Comparison of ENCODE assay signal across 1 cellular context in genomic region chr19:33241530-33242101, GRCh38.
TF ChIP-seq lines count a peak whose summit lies in the region.

No MANE protein-coding gene starts in this region.

TF ChIP-seq in HepG2, 621 proteins besides CTCF, POLR2A, EP300 and RAD21 (continued from another document and continues in another):
- TF ChIP-seq TFDP1 (CRISPR knock-in tag; IDR thresholded peaks at IDR 0.05; ENCODE audit: borderline replicate concordance) (0 out of 2 replicates have a peak, but pooled peaks have one; percentile 13), NR2F2 (IDR thresholded peaks at IDR 0.05; ENCODE audit: borderline replicate concordance, low read depth) (peak; percentile 17; the same call in 1 of the 2 replicates), ZNF431 (CRISPR knock-in tag; IDR thresholded peaks at IDR 0.05; ENCODE audit: borderline replicate concordance, low read depth) (no peak; the same call in 1 of the 2 replicates), HES4 (CRISPR knock-in tag; IDR thresholded peaks at IDR 0.05; ENCODE audit: borderline replicate concordance) (peak; percentile 47; the same call in 1 of the 2 replicates), ZNF678 (CRISPR knock-in tag; IDR thresholded peaks at IDR 0.05) (no peak), ELF4 (CRISPR knock-in tag; IDR thresholded peaks at IDR 0.05; ENCODE audit: borderline replicate concordance) (no peak), ZNF570 (CRISPR knock-in tag; IDR thresholded peaks at IDR 0.05; ENCODE audit: borderline replicate concordance) (no peak), ZNF234 (CRISPR knock-in tag; conservative IDR thresholded peaks at IDR 0.05) (no peak; the same call in 1 of the 2 replicates), HNRNPH1 (optimal IDR thresholded peaks at IDR 0.05; ENCODE audit: low read depth, low read length) (no peak), TBX2 (CRISPR knock-in tag; IDR thresholded peaks at IDR 0.05; ENCODE audit: borderline replicate concordance) (no peak; the same call in 1 of the 2 replicates), ZNF839 (CRISPR knock-in tag; IDR thresholded peaks at IDR 0.05; ENCODE audit: borderline replicate concordance) (no peak), SPEN (CRISPR knock-in tag; IDR thresholded peaks at IDR 0.05; ENCODE audit: low read depth) (0 out of 2 replicates have a peak, but pooled peaks have one; percentile 29), ZNF709 (CRISPR knock-in tag; IDR thresholded peaks at IDR 0.05) (peak; percentile 43; the same call in 1 of the 2 replicates), NFKB2 (CRISPR knock-in tag; IDR thresholded peaks at IDR 0.05; ENCODE audit: borderline replicate concordance) (0 out of 2 replicates have a peak, but pooled peaks have one; percentile 20), ZNF761 (CRISPR knock-in tag; conservative IDR thresholded peaks at IDR 0.05) (0 out of 2 replicates have a peak, but pooled peaks have one; percentile 81), CBX1 (IDR thresholded peaks at IDR 0.05; ENCODE audit: low read depth) (no peak), UBTF (CRISPR knock-in tag; IDR thresholded peaks at IDR 0.05) (peak; percentile 43; the same call in 1 of the 2 replicates), ARNT (IDR thresholded peaks at IDR 0.05) (no peak), CAMTA2 (CRISPR knock-in tag; IDR thresholded peaks at IDR 0.05; ENCODE audit: borderline replicate concordance) (no peak), HOXA3 (CRISPR knock-in tag; IDR thresholded peaks at IDR 0.05) (no peak; the same call in 1 of the 2 replicates), RFX3 (CRISPR knock-in tag; IDR thresholded peaks at IDR 0.05) (no peak), NR2F6 (IDR thresholded peaks at IDR 0.05) (no peak), NR2F6 (CRISPR knock-in tag; IDR thresholded peaks at IDR 0.05) (peak; percentile 17; the same call in 1 of the 2 replicates), ZBTB7A (CRISPR knock-in tag; IDR thresholded peaks at IDR 0.05) (peak; percentile 97), NRL (CRISPR knock-in tag; IDR thresholded peaks at IDR 0.05; ENCODE audit: borderline replicate concordance) (peak; percentile 57; the same call in 1 of the 2 replicates), IKZF1 (IDR thresholded peaks at IDR 0.05) (no peak), NKX3-1 (CRISPR knock-in tag; IDR thresholded peaks at IDR 0.05) (no peak), PCBP2 (optimal IDR thresholded peaks at IDR 0.05; ENCODE audit: low read depth, low read length, poor library complexity, severe bottlenecking) (no peak), PATZ1 (CRISPR knock-in tag; IDR thresholded peaks at IDR 0.05) (peak; percentile 99), JDP2 (CRISPR knock-in tag; IDR thresholded peaks at IDR 0.05; ENCODE audit: borderline replicate concordance) (no peak), MTA1 (CRISPR knock-in tag; IDR thresholded peaks at IDR 0.05; ENCODE audit: borderline replicate concordance) (0 out of 2 replicates have a peak, but pooled peaks have one; percentile 49), TEAD3 (CRISPR knock-in tag; optimal IDR thresholded peaks at IDR 0.05; ENCODE audit: borderline replicate concordance) (peak; percentile 53), SP5 (CRISPR knock-in tag; IDR thresholded peaks at IDR 0.05; ENCODE audit: borderline replicate concordance, low read depth) (no peak; the same call in 1 of the 2 replicates), RAD51 (IDR thresholded peaks at IDR 0.05; ENCODE audit: borderline replicate concordance) (no peak), IRF1 (CRISPR knock-in tag; IDR thresholded peaks at IDR 0.05; ENCODE audit: low read depth) (no peak), FIP1L1 (IDR thresholded peaks at IDR 0.05; ENCODE audit: borderline replicate concordance, insufficient read depth, low read depth, low read length) (no peak), TRIM24 (CRISPR knock-in tag; IDR thresholded peaks at IDR 0.05) (no peak), ZNF563 (CRISPR knock-in tag; IDR thresholded peaks at IDR 0.05) (0 out of 2 replicates have a peak, but pooled peaks have one; percentile 53), SMC3 (IDR thresholded peaks at IDR 0.05; ENCODE audit: low read length) (peak; percentile 45; the same call in 1 of the 2 replicates), STAT5B (CRISPR knock-in tag; IDR thresholded peaks at IDR 0.05) (no peak), ERF (CRISPR knock-in tag; IDR thresholded peaks at IDR 0.05) (no peak), HHEX (CRISPR knock-in tag; IDR thresholded peaks at IDR 0.05) (no peak), LCORL (IDR thresholded peaks at IDR 0.05) (no peak), LCORL (CRISPR knock-in tag; IDR thresholded peaks at IDR 0.05) (peak; percentile 89), SNAPC2 (CRISPR knock-in tag; IDR thresholded peaks at IDR 0.05) (no peak)
- TF ChIP-seq, protein P1, sequence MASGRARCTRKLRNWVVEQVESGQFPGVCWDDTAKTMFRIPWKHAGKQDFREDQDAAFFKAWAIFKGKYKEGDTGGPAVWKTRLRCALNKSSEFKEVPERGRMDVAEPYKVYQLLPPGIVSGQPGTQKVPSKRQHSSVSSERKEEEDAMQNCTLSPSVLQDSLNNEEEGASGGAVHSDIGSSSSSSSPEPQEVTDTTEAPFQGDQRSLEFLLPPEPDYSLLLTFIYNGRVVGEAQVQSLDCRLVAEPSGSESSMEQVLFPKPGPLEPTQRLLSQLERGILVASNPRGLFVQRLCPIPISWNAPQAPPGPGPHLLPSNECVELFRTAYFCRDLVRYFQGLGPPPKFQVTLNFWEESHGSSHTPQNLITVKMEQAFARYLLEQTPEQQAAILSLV (CRISPR knock-in tag; IDR thresholded peaks at IDR 0.05; ENCODE audit: borderline replicate concordance), result peak; percentile 9; the same call in 1 of the 2 replicates
- TF ChIP-seq, protein P2, sequence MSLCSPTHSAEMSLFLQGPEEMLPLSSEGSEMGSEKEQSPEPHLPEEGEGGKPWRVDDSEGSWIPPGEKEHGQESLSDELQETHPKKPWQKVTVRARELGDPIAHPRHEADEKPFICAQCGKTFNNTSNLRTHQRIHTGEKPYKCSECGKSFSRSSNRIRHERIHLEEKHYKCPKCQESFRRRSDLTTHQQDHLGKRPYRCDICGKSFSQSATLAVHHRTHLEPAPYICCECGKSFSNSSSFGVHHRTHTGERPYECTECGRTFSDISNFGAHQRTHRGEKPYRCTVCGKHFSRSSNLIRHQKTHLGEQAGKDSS (CRISPR knock-in tag; IDR thresholded peaks at IDR 0.05; ENCODE audit: borderline replicate concordance, low read depth), result peak; percentile 25; the same call in 1 of the 2 replicates
- TF ChIP-seq, protein P3, sequence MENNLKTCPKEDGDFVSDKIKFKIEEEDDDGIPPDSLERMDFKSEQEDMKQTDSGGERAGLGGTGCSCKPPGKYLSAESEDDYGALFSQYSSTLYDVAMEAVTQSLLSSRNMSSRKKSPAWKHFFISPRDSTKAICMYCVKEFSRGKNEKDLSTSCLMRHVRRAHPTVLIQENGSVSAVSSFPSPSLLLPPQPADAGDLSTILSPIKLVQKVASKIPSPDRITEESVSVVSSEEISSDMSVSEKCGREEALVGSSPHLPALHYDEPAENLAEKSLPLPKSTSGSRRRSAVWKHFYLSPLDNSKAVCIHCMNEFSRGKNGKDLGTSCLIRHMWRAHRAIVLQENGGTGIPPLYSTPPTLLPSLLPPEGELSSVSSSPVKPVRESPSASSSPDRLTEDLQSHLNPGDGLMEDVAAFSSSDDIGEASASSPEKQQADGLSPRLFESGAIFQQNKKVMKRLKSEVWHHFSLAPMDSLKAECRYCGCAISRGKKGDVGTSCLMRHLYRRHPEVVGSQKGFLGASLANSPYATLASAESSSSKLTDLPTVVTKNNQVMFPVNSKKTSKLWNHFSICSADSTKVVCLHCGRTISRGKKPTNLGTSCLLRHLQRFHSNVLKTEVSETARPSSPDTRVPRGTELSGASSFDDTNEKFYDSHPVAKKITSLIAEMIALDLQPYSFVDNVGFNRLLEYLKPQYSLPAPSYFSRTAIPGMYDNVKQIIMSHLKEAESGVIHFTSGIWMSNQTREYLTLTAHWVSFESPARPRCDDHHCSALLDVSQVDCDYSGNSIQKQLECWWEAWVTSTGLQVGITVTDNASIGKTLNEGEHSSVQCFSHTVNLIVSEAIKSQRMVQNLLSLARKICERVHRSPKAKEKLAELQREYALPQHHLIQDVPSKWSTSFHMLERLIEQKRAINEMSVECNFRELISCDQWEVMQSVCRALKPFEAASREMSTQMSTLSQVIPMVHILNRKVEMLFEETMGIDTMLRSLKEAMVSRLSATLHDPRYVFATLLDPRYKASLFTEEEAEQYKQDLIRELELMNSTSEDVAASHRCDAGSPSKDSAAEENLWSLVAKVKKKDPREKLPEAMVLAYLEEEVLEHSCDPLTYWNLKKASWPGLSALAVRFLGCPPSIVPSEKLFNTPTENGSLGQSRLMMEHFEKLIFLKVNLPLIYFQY (CRISPR knock-in tag; IDR thresholded peaks at IDR 0.05; ENCODE audit: borderline replicate concordance), result no peak
- TF ChIP-seq, protein P4, sequence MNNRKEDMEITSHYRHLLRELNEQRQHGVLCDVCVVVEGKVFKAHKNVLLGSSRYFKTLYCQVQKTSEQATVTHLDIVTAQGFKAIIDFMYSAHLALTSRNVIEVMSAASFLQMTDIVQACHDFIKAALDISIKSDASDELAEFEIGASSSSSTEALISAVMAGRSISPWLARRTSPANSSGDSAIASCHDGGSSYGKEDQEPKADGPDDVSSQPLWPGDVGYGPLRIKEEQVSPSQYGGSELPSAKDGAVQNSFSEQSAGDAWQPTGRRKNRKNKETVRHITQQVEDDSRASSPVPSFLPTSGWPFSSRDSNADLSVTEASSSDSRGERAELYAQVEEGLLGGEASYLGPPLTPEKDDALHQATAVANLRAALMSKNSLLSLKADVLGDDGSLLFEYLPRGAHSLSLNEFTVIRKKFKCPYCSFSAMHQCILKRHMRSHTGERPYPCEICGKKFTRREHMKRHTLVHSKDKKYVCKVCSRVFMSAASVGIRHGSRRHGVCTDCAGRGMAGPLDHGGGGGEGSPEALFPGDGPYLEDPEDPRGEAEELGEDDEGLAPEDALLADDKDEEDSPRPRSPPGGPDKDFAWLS (CRISPR knock-in tag; IDR thresholded peaks at IDR 0.05; ENCODE audit: borderline replicate concordance), result peak; percentile 39; the same call in 1 of the 2 replicates
- TF ChIP-seq, protein P5, sequence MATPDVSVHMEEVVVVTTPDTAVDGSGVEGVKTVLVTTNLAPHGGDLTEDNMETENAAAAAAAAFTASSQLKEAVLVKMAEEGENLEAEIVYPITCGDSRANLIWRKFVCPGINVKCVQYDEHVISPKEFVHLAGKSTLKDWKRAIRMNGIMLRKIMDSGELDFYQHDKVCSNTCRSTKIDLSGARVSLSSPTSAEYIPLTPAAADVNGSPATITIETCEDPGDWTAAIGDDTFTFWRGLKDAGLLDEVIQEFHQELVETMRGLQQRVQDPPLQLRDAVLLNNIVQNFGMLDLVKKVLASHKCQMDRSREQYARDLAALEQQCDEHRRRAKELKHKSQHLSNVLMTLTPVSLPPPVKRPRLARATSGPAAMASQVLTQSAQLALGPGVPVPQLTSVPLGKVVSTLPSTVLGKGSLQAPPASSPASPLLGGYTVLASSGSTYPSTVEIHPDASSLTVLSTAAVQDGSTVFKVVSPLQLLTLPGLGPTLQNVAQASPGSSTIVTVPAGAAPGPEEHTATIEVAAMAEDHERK (CRISPR knock-in tag; IDR thresholded peaks at IDR 0.05; ENCODE audit: low read depth), result no peak
